Comparison of ENCODE assay signal across 15 cellular contexts in genomic region chr12:130827432-130827831, GRCh38. TPM values are rescaled to one million over a fixed set of nuclear protein-coding genes. Genes with fewer than 3 reads are reported as not detected.
DNase-seq lines count a peak whose midpoint lies in the region; TF ChIP-seq lines count a peak whose summit lies in the region.
"Had no signal": no experiment of that assay in that cellular context is flagged by ENCODE, and none has a peak within 500 bp of the region (broad histone marks: within the 10 kb centered on the region; RNA-seq: fewer than 3 reads in every experiment).

No MANE protein-coding gene starts in this region.

- TF ChIP-seq POLR2A in testis (IDR thresholded peaks at IDR 0.05): no peak

- no peak overlapping the region for H4K5ac ChIP-seq in H9 (ENCODE audit: insufficient read length, low read depth, low read length)

- no peak overlapping the region for H3K18ac ChIP-seq in H9 (ENCODE audit: insufficient read length, low read depth, low read length)

- WGBS in H9 (ENCODE audit: extremely low coverage, insufficient read length, low lambda C conversion rate): no CpG with 5 or more reads among the region's 3 CpGs
- WGBS in hepatocyte (ENCODE audit: low lambda C conversion rate, missing lambda C conversion rate): 63% methylated on average over 3 of the region's 3 CpGs
- WGBS in testis, 2 donors: 63 to 71% methylated on average over 1 to 3 of the region's 3 CpGs

- H3K4me3 Mint-ChIP-seq in H9: no peak overlapping the region
- H3K4me3 Mint-ChIP-seq: memory B cell had no signal

- H2BK120ac ChIP-seq in H9 (ENCODE audit: low read depth, low read length, poor library complexity, severe bottlenecking): no peak overlapping the region

- no peak overlapping the region for H3K56ac ChIP-seq in H9 (ENCODE audit: insufficient read length, low read depth, low read length)

- H3K27me3 Mint-ChIP-seq in H9 (ENCODE audit: low read depth): no peaks in the 10 kb centered on the region
- H3K27me3 Mint-ChIP-seq: memory B cell, progenitor cell of endocrine pancreas had no signal

- TF ChIP-seq CTCF in H9 (conservative IDR thresholded peaks at IDR 0.05) (no peak), WERI-Rb-1 (IDR thresholded peaks at IDR 0.05; ENCODE audit: low read depth, low read length) (no peak), hepatocyte (IDR thresholded peaks at IDR 0.05; ENCODE audit: poor library complexity) (no peak), testis (IDR thresholded peaks at IDR 0.05) (no peak), BE2C (IDR thresholded peaks at IDR 0.05; ENCODE audit: low read depth, low read length) (no peak)

- H3K79me2 ChIP-seq in H9 (ENCODE audit: insufficient read depth, low read length) (peaks cover 5% of the 10 kb centered on the region; the same call in 1 of the 2 replicates), hepatocyte (peaks cover 19% of the 10 kb centered on the region)

- no peaks in the 10 kb centered on the region for H3K9me2 ChIP-seq in hepatocyte (replicated peaks; ENCODE audit: insufficient read depth)

- H2BK20ac ChIP-seq in H9 (ENCODE audit: low read depth, low read length, poor library complexity, severe bottlenecking): no peak overlapping the region

- H3K9ac ChIP-seq in H9 (ENCODE audit: extremely low read depth, insufficient read length, low read length): no peak overlapping the region

- H2AFZ ChIP-seq in H9 (ENCODE audit: low read length) (no peak overlapping the region), hepatocyte (no peak overlapping the region)

- intact Hi-C loops in testis (cut with DNase I; ENCODE audit: low total_unique reads): no loop called here

- H3K23me2 ChIP-seq in H9 (ENCODE audit: insufficient read length, low read depth, low read length, poor library complexity, severe bottlenecking): no peaks in the 10 kb centered on the region

- peaks cover 3% of the 10 kb centered on the region for H3K79me1 ChIP-seq in H9 (ENCODE audit: insufficient read depth, low read depth, low read length, poor library complexity, severe bottlenecking)

- peaks cover 6% of the 10 kb centered on the region; the same call in 1 of the 2 replicates for H3K4me1 ChIP-seq in H9 (ENCODE audit: insufficient read depth, low read length)
- peaks cover 17% of the 10 kb centered on the region for H3K4me1 ChIP-seq in hepatocyte (ENCODE audit: insufficient read depth)
- H3K4me1 ChIP-seq in testis: peaks cover under 1% of the 10 kb centered on the region
- H3K4me1 ChIP-seq in BE2C: no peaks in the 10 kb centered on the region; the same call in 1 of the 2 replicates
- H3K4me1 ChIP-seq: breast epithelium had no signal

- no peak overlapping the region for H2BK12ac ChIP-seq in H9 (ENCODE audit: insufficient read length, low read depth, low read length)

- H4K20me1 ChIP-seq in H9 (ENCODE audit: control insufficient read depth, insufficient read depth, insufficient read length): no peaks in the 10 kb centered on the region
- H4K20me1 ChIP-seq in hepatocyte (ENCODE audit: insufficient read depth, poor library complexity, severe bottlenecking): peaks cover 3% of the 10 kb centered on the region

- H3K9me3 Mint-ChIP-seq in H9: peaks cover 0 to 5% of the 10 kb centered on the region in 2 experiments; a peak in 1 of 5 replicates
- H3K9me3 Mint-ChIP-seq: memory B cell had no signal

- peaks cover 24 to 35% of the 10 kb centered on the region in 2 experiments for H3K4me1 Mint-ChIP-seq in H9

- H3T11ph ChIP-seq in H9 (ENCODE audit: low read length): no peak overlapping the region

- peaks cover 11 to 29% (median 12%) of the 10 kb centered on the region in 3 experiments for H3K36me3 Mint-ChIP-seq in H9 (ENCODE audit: insufficient read depth in 1 of 3, low read depth in 3 of 3)

- H3K27me3 ChIP-seq in H9 (ENCODE audit: insufficient read depth, low read length) (no peaks in the 10 kb centered on the region), WERI-Rb-1 (ENCODE audit: insufficient read depth, low read depth, severe bottlenecking) (no peaks in the 10 kb centered on the region), hepatocyte (no peaks in the 10 kb centered on the region), testis (no peaks in the 10 kb centered on the region), BE2C (no peaks in the 10 kb centered on the region)
- H3K27me3 ChIP-seq: breast epithelium had no signal

- no peak overlapping the region for H3K14ac ChIP-seq in H9 (ENCODE audit: insufficient read depth, low read length)

- DNase-seq in H9: peak; percentile 10
- no peak for DNase-seq in WERI-Rb-1
- DNase-seq in hepatocyte (ENCODE audit: low spot score): peak; percentile 37
- peak; percentile 23 for DNase-seq in stimulated activated CD8-positive, alpha-beta memory T cell treated with anti-CD3 and anti-CD28 coated beads, Interleukin-4, amount 100 ng/mL, for 48 hours
- no peak for DNase-seq in testis
- DNase-seq in BE2C: no peak
- no peak for DNase-seq in T-helper 2 cell
- DNase-seq in DMS53 treated with DMSO at 0.1 percent for 48 hours (lab: John Stamatoyannopoulos, UW; ENCODE audit: unreplicated experiment): no peak
- DNase-seq: activated CD4-positive, alpha-beta T cell treated with anti-CD3 and anti-CD28 coated beads, Interleukin-2, amount 50 U/mL, for 4 hours; activated effector memory CD4-positive, alpha-beta T cell treated with anti-CD3 and anti-CD28 coated beads, Interleukin-2, amount 50 U/mL, for 16 hours; NCI-H345 had no signal

- no peak overlapping the region for H3K4me2 ChIP-seq in H9 (ENCODE audit: insufficient read depth, insufficient read length, low read length)
- H3K4me2 ChIP-seq in hepatocyte: peak overlapping the region; percentile 47

- H3K4me3 ChIP-seq in WERI-Rb-1 (ENCODE audit: low read depth, low read length) (no peak overlapping the region), hepatocyte (no peak overlapping the region), testis (no peak overlapping the region), BE2C (ENCODE audit: low read depth, low read length) (no peak overlapping the region)
- H3K4me3 ChIP-seq: breast epithelium had no signal

- no peak overlapping the region for H2BK15ac ChIP-seq in H9 (ENCODE audit: low read depth, low read length)

- no peak overlapping the region for H3K23ac ChIP-seq in H9 (ENCODE audit: insufficient read length, low read depth, low read length)

- H4K91ac ChIP-seq in H9 (ENCODE audit: insufficient read length, low read depth, low read length): no peak overlapping the region

- no peak overlapping the region for H3K27ac ChIP-seq in H9 (ENCODE audit: insufficient read length, low read depth, low read length)
- peak overlapping the region; percentile 16; the same call in 1 of the 2 replicates for H3K27ac ChIP-seq in WERI-Rb-1
- peak overlapping the region; percentile 37 for H3K27ac ChIP-seq in hepatocyte
- H3K27ac ChIP-seq in testis: peak overlapping the region in 1 of 2 donors; percentile 15
- H3K27ac ChIP-seq: C4-2B had no signal

- H2AK5ac ChIP-seq in H9 (ENCODE audit: insufficient read length, low read length): no peak overlapping the region

- peak overlapping the region in 1 of 3 experiments; percentile 10; a peak in 1 of 7 replicates for H3K27ac Mint-ChIP-seq in H9
- H3K27ac Mint-ChIP-seq: memory B cell, progenitor cell of endocrine pancreas had no signal

- H2BK5ac ChIP-seq in H9 (ENCODE audit: insufficient read length, low read length): no peak overlapping the region

- H3K9me3 ChIP-seq in H9 (ENCODE audit: control insufficient read depth, low read depth, low read length) (no peaks in the 10 kb centered on the region), WERI-Rb-1 (ENCODE audit: severe bottlenecking) (no peaks in the 10 kb centered on the region), hepatocyte (ENCODE audit: low read depth) (no peaks in the 10 kb centered on the region), testis (no peaks in the 10 kb centered on the region), BE2C (no peaks in the 10 kb centered on the region)
- H3K9me3 ChIP-seq: breast epithelium had no signal

- no peak overlapping the region for H3K4ac ChIP-seq in H9 (ENCODE audit: low read depth, low read length)

- H4K8ac ChIP-seq in H9 (replicated peaks; ENCODE audit: insufficient read length, low read depth, low read length): no peak overlapping the region

- H3K36me3 ChIP-seq in WERI-Rb-1 (peaks cover 33% of the 10 kb centered on the region), hepatocyte (replicated peaks; ENCODE audit: insufficient read depth, low read depth) (no peaks in the 10 kb centered on the region), testis (ENCODE audit: low read depth, missing control alignments) (no peaks in the 10 kb centered on the region), BE2C (peaks cover 13% of the 10 kb centered on the region)
- H3K36me3 ChIP-seq: breast epithelium had no signal

RNA-seq across cellular contexts. Expression of gene STX2, which starts 11.6 kb away (rescaled TPM):
- total RNA-seq in H9 (2021): 16.8 and 19.4 TPM in 2 replicates
- 16.9 and 23.1 TPM in 2 replicates for total RNA-seq in hepatocyte
- polyA plus RNA-seq in hepatocyte: 12.4 and 15.8 TPM in 2 replicates
- total RNA-seq in testis: 10 to 100 TPM; 27.3 to 33.5 TPM
- polyA plus RNA-seq in testis (ENCODE audit: insufficient read depth, low read depth, low replicate concordance): 39.5 TPM
- 18.4 TPM for polyA plus RNA-seq in BE2C (2012; ENCODE audit: insufficient read depth, insufficient read length, low read depth)

RNA-seq across cellular contexts. Expression of gene RAN, which starts 44.4 kb away (rescaled TPM):
- total RNA-seq in H9 (2021) (1,968 and 1,971 TPM in 2 replicates), hepatocyte (292 and 300 TPM in 2 replicates), testis (100 to 1,000 TPM; 289 to 304 TPM)
- polyA plus RNA-seq in hepatocyte (660 and 673 TPM in 2 replicates), testis (ENCODE audit: insufficient read depth, low read depth, low replicate concordance) (966 TPM)
- polyA plus RNA-seq in BE2C (2012; ENCODE audit: insufficient read depth, insufficient read length, low read depth): 1,240 TPM

Comparison
In these comparisons a context has a peak if more than half of its experiments do, and no peak if none do; other contexts are left out.
1. DNase-seq: peak in H9 (single experiment), hepatocyte (single experiment) and stimulated activated CD8-positive, alpha-beta memory T cell treated with anti-CD3 and anti-CD28 coated beads, Interleukin-4, amount 100 ng/mL, for 48 hours (single experiment); none in WERI-Rb-1 (single experiment), testis (single experiment), BE2C (single experiment), T-helper 2 cell (0 of 5) and DMS53 treated with DMSO at 0.1 percent for 48 hours (single experiment).